ENCODE assay signal across 13 cellular contexts in genomic region chr5:137201876-137202275, GRCh38.
A peak's percentile ranks its signal among the peaks of the same experiment; 100 is the strongest.
DNase-seq lines count a peak whose midpoint lies in the region; ATAC-seq and TF ChIP-seq lines count a peak whose summit lies in the region.
"Had no signal": no experiment of that assay in that cellular context is flagged by ENCODE, and none has a peak within 500 bp of the region (broad histone marks: within the 10 kb centered on the region; RNA-seq: fewer than 3 reads in every experiment).

No MANE protein-coding gene starts in this region.

- in situ Hi-C loops in ACHN (cut with HindIII; ENCODE audit: low pct_ligation_motif_present, low pct_unique_long_range_greater_than_20kb, low sequenced_read_pairs): no loop called here
- in situ Hi-C loops in brain microvascular endothelial cell (cut with HindIII; ENCODE audit: low pct_ligation_motif_present, low sequenced_read_pairs): no loop called here

- no peaks in the 10 kb centered on the region for H3K79me2 ChIP-seq in HCT116 (ENCODE audit: insufficient read depth, low read length)
- H3K79me2 ChIP-seq: parathyroid adenoma had no signal

- BruUV-seq in HCT116 (replicated peaks; lab: Mats Ljungman, UMichigan): no TSS peak

- no peak for TF ChIP-seq RAD21 in HCT116 (IDR thresholded peaks at IDR 0.05; ENCODE audit: low read depth)

- H3K9me2 ChIP-seq in HCT116 (ENCODE audit: insufficient read depth): no peaks in the 10 kb centered on the region

- H2AFZ ChIP-seq in HCT116 (ENCODE audit: low read depth, low read length, poor library complexity, severe bottlenecking): no peak overlapping the region
- H2AFZ ChIP-seq: parathyroid adenoma had no signal

- POLR2A ChIA-PET in HCT116 (lab: Charles Lee): no interaction called here

- ATAC-seq in HCT116 (no peak), right cardiac atrium (peak; percentile 57 to 88), GM18868 (IDR thresholded peaks at IDR 0.05; ENCODE audit: unreplicated experiment) (no peak)
- ATAC-seq: activated T-cell treated with anti-CD3 and anti-CD28 coated beads, Interleukin-2, amount 50 U/mL, for 72 hours had no signal

- no peaks in the 10 kb centered on the region for H4K20me1 ChIP-seq in HCT116 (ENCODE audit: insufficient read depth)
- H4K20me1 ChIP-seq: BLaER1 had no signal

- intact Hi-C loops in HCT116 (cut with micrococcal nuclease) (no loop called here), right cardiac atrium (cut with DNase I) (no loop called here)

- H3K4me1 ChIP-seq in HCT116 (ENCODE audit: control insufficient read depth in 1 of 2, insufficient read depth in 2 of 2, low read length in 2 of 2) (no peaks in the 10 kb centered on the region), right cardiac atrium (ENCODE audit: control insufficient read depth, insufficient read depth, low read length) (peaks cover 11% of the 10 kb centered on the region), SJCRH30 (no peaks in the 10 kb centered on the region)
- H3K4me1 ChIP-seq: BLaER1, parathyroid adenoma had no signal

- H3K36me3 ChIP-seq in HCT116 (ENCODE audit: control insufficient read depth in 1 of 2, insufficient read depth in 2 of 2, low read length in 2 of 2) (no peaks in the 10 kb centered on the region), brain microvascular endothelial cell (replicated peaks) (no peaks in the 10 kb centered on the region), SJCRH30 (no peaks in the 10 kb centered on the region)
- H3K36me3 ChIP-seq: BLaER1 had no signal

- no peaks in the 10 kb centered on the region for H3K9me3 ChIP-seq in HCT116 (ENCODE audit: control insufficient read depth in 1 of 2, insufficient read depth in 1 of 2, low read depth in 1 of 2, low read length in 2 of 2)
- H3K9me3 ChIP-seq in right cardiac atrium (ENCODE audit: control insufficient read depth, low read length): no peaks in the 10 kb centered on the region
- H3K9me3 ChIP-seq in SJCRH30 (replicated peaks): no peaks in the 10 kb centered on the region
- H3K9me3 ChIP-seq: BLaER1 had no signal

- RAD21 ChIA-PET in HCT116 (lab: Charles Lee; ENCODE audit: low non-redundant PET in 1 of 2, low total read pairs in 2 of 2, uncharacterized antibody in 2 of 2, unreplicated experiment in 2 of 2): no interaction called here

- no peak overlapping the region for H3K4me2 ChIP-seq in HCT116 (ENCODE audit: low read length)
- H3K4me2 ChIP-seq: BLaER1 had no signal

- 76% methylated on average over 3 of the region's 3 CpGs for WGBS in right cardiac atrium

- DNase-seq in ACHN: peak; percentile 38
- DNase-seq in HCT116 (ENCODE audit: low read depth, low spot score): no peak
- DNase-seq in brain microvascular endothelial cell: peak; percentile 14
- DNase-seq in right cardiac atrium: peak in 1 of 3 donors; percentile 43
- DNase-seq in SJCRH30: no peak
- DNase-seq in NCI-H2081 (lab: John Stamatoyannopoulos, UW): no peak
- no peak for DNase-seq in NCI-H510A (lab: John Stamatoyannopoulos, UW)
- DNase-seq: activated T-cell treated with anti-CD3 and anti-CD28 coated beads, Interleukin-2, amount 50 U/mL, for 72 hours; caudate nucleus; substantia nigra had no signal

- H3K4me3 ChIP-seq in HCT116 (replicated peaks in 1 of 2; ENCODE audit: low read depth in 1 of 2, low read length in 2 of 2): no peak overlapping the region
- no peak overlapping the region for H3K4me3 ChIP-seq in brain microvascular endothelial cell (ENCODE audit: low read depth, low read length)
- H3K4me3 ChIP-seq in right cardiac atrium (ENCODE audit: low read length): no peak overlapping the region
- no peak overlapping the region for H3K4me3 ChIP-seq in SJCRH30
- H3K4me3 ChIP-seq: BLaER1 had no signal

- no peak for TF ChIP-seq POLR2A in HCT116 (IDR thresholded peaks at IDR 0.05; ENCODE audit: borderline replicate concordance, extremely low read depth, insufficient read depth, insufficient read length)

- H3K27me3 ChIP-seq in HCT116 (ENCODE audit: insufficient read depth, low read length) (peaks cover 16% of the 10 kb centered on the region; the same call in 1 of the 2 replicates), brain microvascular endothelial cell (replicated peaks) (no peaks in the 10 kb centered on the region), right cardiac atrium (ENCODE audit: control insufficient read depth, insufficient read depth) (no peaks in the 10 kb centered on the region), SJCRH30 (no peaks in the 10 kb centered on the region; the same call in 1 of the 2 replicates)
- H3K27me3 ChIP-seq: BLaER1 had no signal

- H3K9ac ChIP-seq in HCT116 (ENCODE audit: low read length): no peak overlapping the region
- H3K9ac ChIP-seq: BLaER1, parathyroid adenoma had no signal

- no peak overlapping the region for H3K27ac ChIP-seq in HCT116 (ENCODE audit: low read depth, low read length)
- H3K27ac ChIP-seq in brain microvascular endothelial cell: no peak overlapping the region
- H3K27ac ChIP-seq in right cardiac atrium (ENCODE audit: low read length): no peak overlapping the region
- no peak overlapping the region for H3K27ac ChIP-seq in SJCRH30
- H3K27ac ChIP-seq: BLaER1, parathyroid adenoma had no signal

- TF ChIP-seq CTCF in HCT116 (IDR thresholded peaks at IDR 0.05 in 2 of 3, conservative IDR thresholded peaks at IDR 0.05 in 1 of 3; ENCODE audit: borderline replicate concordance in 1 of 3, insufficient read depth in 1 of 3, low read depth in 2 of 3, low read length in 2 of 3) (peak in 2 of 3 experiments; percentile 7 to 23; a peak in 2 of 6 replicates), brain microvascular endothelial cell (IDR thresholded peaks at IDR 0.05; ENCODE audit: low read depth, low read length, missing control alignments) (peak; percentile 71)

- CTCF ChIA-PET in HCT116 (lab: Charles Lee): no interaction called here

TF ChIP-seq in HCT116, 20 proteins besides CTCF, POLR2A, EP300 and RAD21:
- TF ChIP-seq EZH2 (IDR thresholded peaks at IDR 0.05): no peak
- TF ChIP-seq ELF1 (IDR thresholded peaks at IDR 0.05; ENCODE audit: borderline replicate concordance, low read depth): no peak
- no peak for TF ChIP-seq ATF3 (IDR thresholded peaks at IDR 0.05)
- no peak for TF ChIP-seq SIN3A (IDR thresholded peaks at IDR 0.05; ENCODE audit: low read depth)
- no peak for TF ChIP-seq FOSL1 (IDR thresholded peaks at IDR 0.05; ENCODE audit: low read depth)
- TF ChIP-seq EZH2phosphoT487 (IDR thresholded peaks at IDR 0.05; ENCODE audit: borderline replicate concordance): no peak
- TF ChIP-seq SP1 (IDR thresholded peaks at IDR 0.05; ENCODE audit: low read depth): no peak

Comparison
In these comparisons a context has a peak if more than half of its experiments do, and no peak if none do; other contexts are left out.
1. DNase-seq: peak in ACHN (single experiment) and brain microvascular endothelial cell (single experiment); none in HCT116 (single experiment), SJCRH30 (0 of 2), NCI-H2081 (0 of 2) and NCI-H510A (single experiment).
2. ATAC-seq: peak in right cardiac atrium (2 of 2); none in HCT116 (single experiment) and GM18868 (single experiment).